In the genomic region with DNA sequence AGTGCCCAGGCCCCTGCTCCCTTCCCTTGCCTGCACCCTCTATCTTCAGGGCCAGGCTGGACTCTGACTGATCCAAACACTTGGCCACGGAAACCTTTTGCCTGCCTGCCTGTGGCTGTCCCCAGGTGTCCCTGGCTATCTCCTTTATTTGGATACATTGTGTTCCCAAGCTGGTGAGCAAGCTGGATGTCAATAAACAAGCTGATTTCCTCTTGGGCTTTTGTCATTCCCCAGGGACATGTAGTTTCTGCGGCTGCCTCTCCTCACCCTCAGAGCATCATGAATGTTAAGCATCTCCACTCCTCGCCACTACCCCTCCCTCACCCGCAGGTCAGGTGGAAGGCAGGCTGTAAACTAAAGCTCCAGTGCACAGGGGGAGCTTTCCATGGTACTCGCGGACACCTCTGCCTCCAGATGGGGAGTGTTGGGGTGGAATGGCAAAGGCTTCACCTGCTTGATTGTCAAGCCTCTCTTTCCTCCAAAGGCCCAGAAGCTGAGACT, we compare ENCODE assay signal across 14 cellular contexts. TPM values are rescaled to one million over a fixed set of nuclear protein-coding genes. Genes with fewer than 3 reads are reported as not detected.
DNase-seq lines count a peak whose midpoint lies in the region; ATAC-seq lines count a peak whose summit lies in the region.
"Had no signal": no experiment of that assay in that cellular context is flagged by ENCODE, and none has a peak within 500 bp of the region (broad histone marks: within the 10 kb centered on the region; RNA-seq: fewer than 3 reads in every experiment).

No MANE protein-coding gene starts in this region.

- H3K79me1 ChIP-seq in mesenchymal stem cell (replicated peaks; ENCODE audit: low read length, poor library complexity, severe bottlenecking) = no peaks in the 10 kb centered on the region

- no peak overlapping the region for H2BK5ac ChIP-seq in mesenchymal stem cell (ENCODE audit: low read depth, low read length, poor library complexity, severe bottlenecking)

- H2AK5ac ChIP-seq in mesenchymal stem cell (ENCODE audit: low read length, severe bottlenecking) = no peak overlapping the region

- no peak overlapping the region for H3K4me2 ChIP-seq in mesenchymal stem cell (ENCODE audit: low read length, poor library complexity, severe bottlenecking)
- H3K4me2 ChIP-seq: KMS-11 had no signal

- no peaks in the 10 kb centered on the region for H3K9me3 ChIP-seq in mesenchymal stem cell (ENCODE audit: control insufficient read depth, low read length)
- H3K9me3 ChIP-seq: suprapubic skin had no signal

- no peak overlapping the region for H4K8ac ChIP-seq in mesenchymal stem cell (ENCODE audit: low read length)

- ATAC-seq in GM18511 (IDR thresholded peaks at IDR 0.05; ENCODE audit: unreplicated experiment) (no peak), GM21737 (IDR thresholded peaks at IDR 0.05; ENCODE audit: unreplicated experiment) (no peak)
- ATAC-seq: Right ventricle myocardium inferior had no signal

- H3K4me3 ChIP-seq in H7 (ENCODE audit: insufficient read depth, low read depth, low read length) = no peak overlapping the region
- H3K4me3 ChIP-seq in mesenchymal stem cell (ENCODE audit: insufficient read depth in 1 of 2, low read depth in 1 of 2, low read length in 2 of 2) = no peak overlapping the region
- H3K4me3 ChIP-seq: suprapubic skin had no signal

- H3K36me3 ChIP-seq in H7 (replicated peaks; ENCODE audit: control insufficient read depth, insufficient read depth, low read length) = no peaks in the 10 kb centered on the region
- peaks cover 0 to 3% of the 10 kb centered on the region in 2 experiments for H3K36me3 ChIP-seq in mesenchymal stem cell (ENCODE audit: control insufficient read depth in 1 of 2, insufficient read depth in 2 of 2, low read depth in 1 of 2, low read length in 2 of 2)
- H3K36me3 ChIP-seq: suprapubic skin had no signal

- H3K4ac ChIP-seq in mesenchymal stem cell (ENCODE audit: low read depth in 1 of 2, low read length in 2 of 2) = no peak overlapping the region

- no peak overlapping the region for H4K91ac ChIP-seq in mesenchymal stem cell (ENCODE audit: low read length)

- H2AFZ ChIP-seq in mesenchymal stem cell (ENCODE audit: low read depth, low read length) = no peak overlapping the region

- H3K27me3 ChIP-seq in H7 (ENCODE audit: control insufficient read depth, insufficient read depth, low read length) (no peaks in the 10 kb centered on the region; the same call in 1 of the 2 replicates), mesenchymal stem cell (ENCODE audit: control insufficient read depth in 1 of 2, insufficient read depth in 1 of 2, low read length in 2 of 2) (peaks cover 28 to 64% of the 10 kb centered on the region in 2 experiments)

- DNase-seq in DMS153 treated with DMSO at 0.1 percent for 48 hours (lab: John Stamatoyannopoulos, UW; ENCODE audit: unreplicated experiment) = peak; percentile 93
- DNase-seq in H7 = peak; percentile 80
- DNase-seq in SK-N-DZ (ENCODE audit: low spot score) = peak; percentile 49
- peak; percentile 20 for DNase-seq in mesenchymal stem cell
- no peak for DNase-seq in activated CD4-positive, alpha-beta T cell treated with anti-CD3 and anti-CD28 coated beads, Interleukin-2, amount 50 U/mL, for 48 hours
- DNase-seq: activated naive CD4-positive, alpha-beta T cell treated with anti-CD3 and anti-CD28 coated beads, Interleukin-2, amount 50 U/mL, for 16 hours; Calu3; NCI-H446 had no signal

- no peak overlapping the region for H3K14ac ChIP-seq in mesenchymal stem cell (ENCODE audit: low read length in 2 of 2)

- no peak overlapping the region for H3K27ac ChIP-seq in mesenchymal stem cell (ENCODE audit: low read length, poor library complexity, severe bottlenecking)
- H3K27ac ChIP-seq: KMS-11, suprapubic skin had no signal

- no peak overlapping the region for H2BK15ac ChIP-seq in mesenchymal stem cell (ENCODE audit: low read depth, poor library complexity, severe bottlenecking)

- peaks cover 7% of the 10 kb centered on the region for H3K4me1 ChIP-seq in mesenchymal stem cell (ENCODE audit: control insufficient read depth, insufficient read depth, low read depth, low read length)
- H3K4me1 ChIP-seq: suprapubic skin had no signal

- no peak overlapping the region for H2BK120ac ChIP-seq in mesenchymal stem cell (ENCODE audit: low read depth, low read length)

- 24% methylated on average over 6 of the region's 6 CpGs for WGBS in mesenchymal stem cell

- H3K18ac ChIP-seq in mesenchymal stem cell (ENCODE audit: low read depth in 1 of 2, low read length in 2 of 2) = no peak overlapping the region

- no peak overlapping the region for H3K23ac ChIP-seq in mesenchymal stem cell (ENCODE audit: low read length in 2 of 2)

- no peak overlapping the region for H2BK12ac ChIP-seq in mesenchymal stem cell (ENCODE audit: low read length in 2 of 2)

- H3K9ac ChIP-seq in mesenchymal stem cell (ENCODE audit: low read length) = no peak overlapping the region
- H3K9ac ChIP-seq: KMS-11 had no signal

RNA-seq across cellular contexts. Expression of a gene that starts 6.9 kb away (rescaled TPM):
- 1.9 and 2.7 TPM in 2 replicates for total RNA-seq in H7 (2014; rRNA removed; shearing (Covaris generic))
- not detected in 2 replicates for polyA plus RNA-seq in SK-N-DZ (2014; cell fraction: cytosol; rRNA removed)
- not detected in 2 replicates for polyA plus RNA-seq in SK-N-DZ (2014; cell fraction: nucleus; rRNA removed)
- not detected for polyA plus RNA-seq in mesenchymal stem cell (2013, experiment 1 of 2)
- polyA plus RNA-seq in mesenchymal stem cell (2013, experiment 2 of 2) = not detected
- total RNA-seq: Calu3, fibroblast of lung, Right ventricle myocardium inferior had no signal
- polyA plus RNA-seq: fibroblast of lung had no signal

RNA-seq across cellular contexts. Expression of a gene that starts 59.0 kb away (rescaled TPM):
- total RNA-seq in H7 (2014; rRNA removed; shearing (Covaris generic)) = 0.26 TPM in 1 of 2 replicates, not detected in the other
- polyA plus RNA-seq in SK-N-DZ (2014; cell fraction: cytosol; rRNA removed) = 6.9 and 9.7 TPM in 2 replicates
- polyA plus RNA-seq in SK-N-DZ (2014; cell fraction: nucleus; rRNA removed) = 3.7 and 8.4 TPM in 2 replicates
- polyA plus RNA-seq in mesenchymal stem cell (2013, experiment 1 of 2) = 1.0 TPM
- 0.86 TPM for polyA plus RNA-seq in mesenchymal stem cell (2013, experiment 2 of 2)

Comparison
In these comparisons a context has a peak if more than half of its experiments do, and no peak if none do; other contexts are left out.
1. DNase-seq: peak in DMS153 treated with DMSO at 0.1 percent for 48 hours (single experiment), H7 (single experiment), SK-N-DZ (single experiment) and mesenchymal stem cell (single experiment); none in activated CD4-positive, alpha-beta T cell treated with anti-CD3 and anti-CD28 coated beads, Interleukin-2, amount 50 U/mL, for 48 hours (0 of 2).